2 cellular contexts compared by ENCODE assay signal in genomic region chr2:219643084-219643473, GRCh38.
TF ChIP-seq lines count a peak whose summit lies in the region.

No MANE protein-coding gene starts in this region.

TF ChIP-seq in GM23338, 12 proteins besides CTCF, POLR2A, EP300 and RAD21:
- TF ChIP-seq CREB1 (CRISPR knock-in tag; IDR thresholded peaks at IDR 0.05; ENCODE audit: low read depth) = no peak
- TF ChIP-seq, protein P1, sequence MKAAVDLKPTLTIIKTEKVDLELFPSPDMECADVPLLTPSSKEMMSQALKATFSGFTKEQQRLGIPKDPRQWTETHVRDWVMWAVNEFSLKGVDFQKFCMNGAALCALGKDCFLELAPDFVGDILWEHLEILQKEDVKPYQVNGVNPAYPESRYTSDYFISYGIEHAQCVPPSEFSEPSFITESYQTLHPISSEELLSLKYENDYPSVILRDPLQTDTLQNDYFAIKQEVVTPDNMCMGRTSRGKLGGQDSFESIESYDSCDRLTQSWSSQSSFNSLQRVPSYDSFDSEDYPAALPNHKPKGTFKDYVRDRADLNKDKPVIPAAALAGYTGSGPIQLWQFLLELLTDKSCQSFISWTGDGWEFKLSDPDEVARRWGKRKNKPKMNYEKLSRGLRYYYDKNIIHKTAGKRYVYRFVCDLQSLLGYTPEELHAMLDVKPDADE (IDR thresholded peaks at IDR 0.05) = no peak
- no peak for TF ChIP-seq STAT1 (IDR thresholded peaks at IDR 0.05; ENCODE audit: unreplicated experiment)
- TF ChIP-seq JUNB (IDR thresholded peaks at IDR 0.05; ENCODE audit: unreplicated experiment) = no peak
- TF ChIP-seq ZNF331 (CRISPR knock-in tag; IDR thresholded peaks at IDR 0.05; ENCODE audit: low read depth) = no peak
- TF ChIP-seq EZH2 (IDR thresholded peaks at IDR 0.05; ENCODE audit: low read depth, unreplicated experiment) = no peak
- TF ChIP-seq EZH2phosphoT487 (IDR thresholded peaks at IDR 0.05; ENCODE audit: unreplicated experiment) = no peak
- TF ChIP-seq ZNF114 (CRISPR knock-in tag; IDR thresholded peaks at IDR 0.05) = no peak
- TF ChIP-seq POLR2AphosphoS5 (IDR thresholded peaks at IDR 0.05; ENCODE audit: low read depth) = no peak
- TF ChIP-seq, protein P2, sequence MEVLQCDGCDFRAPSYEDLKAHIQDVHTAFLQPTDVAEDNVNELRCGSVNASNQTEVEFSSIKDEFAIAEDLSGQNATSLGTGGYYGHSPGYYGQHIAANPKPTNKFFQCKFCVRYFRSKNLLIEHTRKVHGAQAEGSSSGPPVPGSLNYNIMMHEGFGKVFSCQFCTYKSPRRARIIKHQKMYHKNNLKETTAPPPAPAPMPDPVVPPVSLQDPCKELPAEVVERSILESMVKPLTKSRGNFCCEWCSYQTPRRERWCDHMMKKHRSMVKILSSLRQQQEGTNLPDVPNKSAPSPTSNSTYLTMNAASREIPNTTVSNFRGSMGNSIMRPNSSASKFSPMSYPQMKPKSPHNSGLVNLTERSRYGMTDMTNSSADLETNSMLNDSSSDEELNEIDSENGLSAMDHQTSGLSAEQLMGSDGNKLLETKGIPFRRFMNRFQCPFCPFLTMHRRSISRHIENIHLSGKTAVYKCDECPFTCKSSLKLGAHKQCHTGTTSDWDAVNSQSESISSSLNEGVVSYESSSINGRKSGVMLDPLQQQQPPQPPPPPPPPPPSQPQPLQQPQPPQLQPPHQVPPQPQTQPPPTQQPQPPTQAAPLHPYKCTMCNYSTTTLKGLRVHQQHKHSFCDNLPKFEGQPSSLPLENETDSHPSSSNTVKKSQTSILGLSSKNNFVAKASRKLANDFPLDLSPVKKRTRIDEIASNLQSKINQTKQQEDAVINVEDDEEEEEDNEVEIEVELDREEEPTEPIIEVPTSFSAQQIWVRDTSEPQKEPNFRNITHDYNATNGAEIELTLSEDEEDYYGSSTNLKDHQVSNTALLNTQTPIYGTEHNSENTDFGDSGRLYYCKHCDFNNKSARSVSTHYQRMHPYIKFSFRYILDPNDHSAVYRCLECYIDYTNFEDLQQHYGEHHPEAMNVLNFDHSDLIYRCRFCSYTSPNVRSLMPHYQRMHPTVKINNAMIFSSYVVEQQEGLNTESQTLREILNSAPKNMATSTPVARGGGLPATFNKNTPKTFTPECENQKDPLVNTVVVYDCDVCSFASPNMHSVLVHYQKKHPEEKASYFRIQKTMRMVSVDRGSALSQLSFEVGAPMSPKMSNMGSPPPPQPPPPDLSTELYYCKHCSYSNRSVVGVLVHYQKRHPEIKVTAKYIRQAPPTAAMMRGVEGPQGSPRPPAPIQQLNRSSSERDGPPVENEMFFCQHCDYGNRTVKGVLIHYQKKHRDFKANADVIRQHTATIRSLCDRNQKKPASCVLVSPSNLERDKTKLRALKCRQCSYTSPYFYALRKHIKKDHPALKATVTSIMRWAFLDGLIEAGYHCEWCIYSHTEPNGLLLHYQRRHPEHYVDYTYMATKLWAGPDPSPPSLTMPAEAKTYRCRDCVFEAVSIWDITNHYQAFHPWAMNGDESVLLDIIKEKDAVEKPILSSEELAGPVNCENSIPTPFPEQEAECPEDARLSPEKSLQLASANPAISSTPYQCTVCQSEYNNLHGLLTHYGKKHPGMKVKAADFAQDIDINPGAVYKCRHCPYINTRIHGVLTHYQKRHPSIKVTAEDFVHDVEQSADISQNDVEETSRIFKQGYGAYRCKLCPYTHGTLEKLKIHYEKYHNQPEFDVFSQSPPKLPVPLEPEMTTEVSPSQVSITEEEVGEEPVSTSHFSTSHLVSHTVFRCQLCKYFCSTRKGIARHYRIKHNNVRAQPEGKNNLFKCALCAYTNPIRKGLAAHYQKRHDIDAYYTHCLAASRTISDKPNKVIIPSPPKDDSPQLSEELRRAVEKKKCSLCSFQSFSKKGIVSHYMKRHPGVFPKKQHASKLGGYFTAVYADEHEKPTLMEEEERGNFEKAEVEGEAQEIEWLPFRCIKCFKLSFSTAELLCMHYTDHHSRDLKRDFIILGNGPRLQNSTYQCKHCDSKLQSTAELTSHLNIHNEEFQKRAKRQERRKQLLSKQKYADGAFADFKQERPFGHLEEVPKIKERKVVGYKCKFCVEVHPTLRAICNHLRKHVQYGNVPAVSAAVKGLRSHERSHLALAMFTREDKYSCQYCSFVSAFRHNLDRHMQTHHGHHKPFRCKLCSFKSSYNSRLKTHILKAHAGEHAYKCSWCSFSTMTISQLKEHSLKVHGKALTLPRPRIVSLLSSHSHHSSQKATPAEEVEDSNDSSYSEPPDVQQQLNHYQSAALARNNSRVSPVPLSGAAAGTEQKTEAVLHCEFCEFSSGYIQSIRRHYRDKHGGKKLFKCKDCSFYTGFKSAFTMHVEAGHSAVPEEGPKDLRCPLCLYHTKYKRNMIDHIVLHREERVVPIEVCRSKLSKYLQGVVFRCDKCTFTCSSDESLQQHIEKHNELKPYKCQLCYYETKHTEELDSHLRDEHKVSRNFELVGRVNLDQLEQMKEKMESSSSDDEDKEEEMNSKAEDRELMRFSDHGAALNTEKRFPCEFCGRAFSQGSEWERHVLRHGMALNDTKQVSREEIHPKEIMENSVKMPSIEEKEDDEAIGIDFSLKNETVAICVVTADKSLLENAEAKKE (CRISPR knock-in tag; IDR thresholded peaks at IDR 0.05) = no peak
- TF ChIP-seq, protein P3, sequence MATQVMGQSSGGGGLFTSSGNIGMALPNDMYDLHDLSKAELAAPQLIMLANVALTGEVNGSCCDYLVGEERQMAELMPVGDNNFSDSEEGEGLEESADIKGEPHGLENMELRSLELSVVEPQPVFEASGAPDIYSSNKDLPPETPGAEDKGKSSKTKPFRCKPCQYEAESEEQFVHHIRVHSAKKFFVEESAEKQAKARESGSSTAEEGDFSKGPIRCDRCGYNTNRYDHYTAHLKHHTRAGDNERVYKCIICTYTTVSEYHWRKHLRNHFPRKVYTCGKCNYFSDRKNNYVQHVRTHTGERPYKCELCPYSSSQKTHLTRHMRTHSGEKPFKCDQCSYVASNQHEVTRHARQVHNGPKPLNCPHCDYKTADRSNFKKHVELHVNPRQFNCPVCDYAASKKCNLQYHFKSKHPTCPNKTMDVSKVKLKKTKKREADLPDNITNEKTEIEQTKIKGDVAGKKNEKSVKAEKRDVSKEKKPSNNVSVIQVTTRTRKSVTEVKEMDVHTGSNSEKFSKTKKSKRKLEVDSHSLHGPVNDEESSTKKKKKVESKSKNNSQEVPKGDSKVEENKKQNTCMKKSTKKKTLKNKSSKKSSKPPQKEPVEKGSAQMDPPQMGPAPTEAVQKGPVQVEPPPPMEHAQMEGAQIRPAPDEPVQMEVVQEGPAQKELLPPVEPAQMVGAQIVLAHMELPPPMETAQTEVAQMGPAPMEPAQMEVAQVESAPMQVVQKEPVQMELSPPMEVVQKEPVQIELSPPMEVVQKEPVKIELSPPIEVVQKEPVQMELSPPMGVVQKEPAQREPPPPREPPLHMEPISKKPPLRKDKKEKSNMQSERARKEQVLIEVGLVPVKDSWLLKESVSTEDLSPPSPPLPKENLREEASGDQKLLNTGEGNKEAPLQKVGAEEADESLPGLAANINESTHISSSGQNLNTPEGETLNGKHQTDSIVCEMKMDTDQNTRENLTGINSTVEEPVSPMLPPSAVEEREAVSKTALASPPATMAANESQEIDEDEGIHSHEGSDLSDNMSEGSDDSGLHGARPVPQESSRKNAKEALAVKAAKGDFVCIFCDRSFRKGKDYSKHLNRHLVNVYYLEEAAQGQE (IDR thresholded peaks at IDR 0.05; ENCODE audit: unreplicated experiment) = no peak
- TF ChIP-seq NANOG (IDR thresholded peaks at IDR 0.05; ENCODE audit: borderline replicate concordance) = no peak

TF ChIP-seq in GM12891, 5 proteins besides CTCF, POLR2A, EP300 and RAD21:
- no peak for TF ChIP-seq SPI1 (IDR thresholded peaks at IDR 0.05; ENCODE audit: low read depth, low read length)
- no peak for TF ChIP-seq TAF1 (IDR thresholded peaks at IDR 0.05; ENCODE audit: low read depth, low read length)
- TF ChIP-seq POU2F2 (IDR thresholded peaks at IDR 0.05; ENCODE audit: low read depth, low read length) = no peak
- no peak for TF ChIP-seq PAX5 (IDR thresholded peaks at IDR 0.05; ENCODE audit: insufficient read depth, low read length, severe bottlenecking)
- TF ChIP-seq POLR2AphosphoS5 (IDR thresholded peaks at IDR 0.05; ENCODE audit: low read depth, low read length) = no peak
